In the genomic region with DNA sequence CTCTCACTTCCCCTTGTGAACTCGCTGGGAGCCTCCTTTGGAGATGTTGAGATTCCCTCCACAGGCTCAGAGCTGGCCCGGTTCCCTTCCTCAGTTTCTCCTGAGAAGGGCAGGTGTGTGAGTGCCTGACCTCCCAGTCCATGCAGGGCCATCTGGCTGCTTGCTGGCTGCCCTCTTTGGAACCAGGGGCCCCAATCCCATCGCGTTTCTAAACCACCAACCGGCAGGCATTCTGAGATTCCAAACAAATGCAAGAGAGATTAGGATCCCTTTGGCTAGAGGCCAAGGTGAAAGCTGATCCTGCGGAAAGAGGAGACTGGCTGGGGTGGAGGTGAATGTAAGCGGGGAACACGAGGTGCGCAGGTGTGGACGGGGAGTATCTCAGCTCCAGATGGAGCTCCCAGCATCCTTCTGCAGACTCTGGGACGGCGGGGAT, we compare ENCODE assay signal across 1 cellular context.
TF ChIP-seq lines count a peak whose summit lies in the region.

No MANE protein-coding gene starts in this region.

TF ChIP-seq in GM23338, 12 proteins besides CTCF, POLR2A, EP300 and RAD21:
- no peak for TF ChIP-seq ZNF331 (CRISPR knock-in tag; IDR thresholded peaks at IDR 0.05; ENCODE audit: low read depth)
- no peak for TF ChIP-seq POLR2AphosphoS5 (IDR thresholded peaks at IDR 0.05; ENCODE audit: low read depth)
- no peak for TF ChIP-seq CREB1 (CRISPR knock-in tag; IDR thresholded peaks at IDR 0.05; ENCODE audit: low read depth)
- TF ChIP-seq NANOG (IDR thresholded peaks at IDR 0.05; ENCODE audit: borderline replicate concordance), result no peak
- no peak for TF ChIP-seq EZH2phosphoT487 (IDR thresholded peaks at IDR 0.05; ENCODE audit: unreplicated experiment)
